Comparison of ENCODE assay signal across 37 cellular contexts in the genomic region with DNA sequence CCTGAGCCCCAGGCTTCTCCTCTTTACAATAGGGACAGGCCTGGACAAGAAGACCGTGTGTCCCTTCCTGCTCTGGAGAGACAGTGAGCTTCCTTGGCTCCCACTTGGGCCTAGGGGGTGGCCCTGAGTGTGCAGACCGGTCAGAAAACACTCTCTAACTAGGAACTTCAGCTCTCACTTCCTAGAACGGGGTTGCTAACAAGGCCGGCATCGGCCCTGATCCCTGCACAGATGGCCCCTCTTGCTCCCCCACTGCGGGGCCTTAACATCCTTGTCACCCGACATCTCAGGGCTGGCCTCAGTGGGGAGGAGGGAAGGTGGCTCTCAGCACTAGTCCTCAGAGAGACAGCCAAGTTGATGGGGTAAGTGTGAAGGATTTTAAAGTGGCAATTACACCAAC.
"Had no signal": no experiment of that assay in that cellular context is flagged by ENCODE, and none has a peak within 500 bp of the region (broad histone marks: within the 10 kb centered on the region; RNA-seq: fewer than 3 reads in every experiment).

No MANE protein-coding gene starts in this region.

- H3K27me3 Mint-ChIP-seq: activated CD4-positive, alpha-beta memory T cell treated with anti-CD3 and anti-CD28 coated beads, Interleukin-2, amount 10 ng/mL, durations not matched to agents 7 days and 5 days; activated CD4-positive, alpha-beta T cell treated with anti-CD3 and anti-CD28 coated beads, Interleukin-2, amount 10 ng/mL, durations not matched to agents 7 days and 5 days had no signal

- H3K9me3 Mint-ChIP-seq: activated CD4-positive, alpha-beta memory T cell treated with anti-CD3 and anti-CD28 coated beads, Interleukin-2, amount 10 ng/mL, durations not matched to agents 7 days and 5 days; activated CD4-positive, alpha-beta T cell treated with anti-CD3 and anti-CD28 coated beads, Interleukin-2, amount 10 ng/mL, durations not matched to agents 7 days and 5 days; activated naive CD4-positive, alpha-beta T cell treated with anti-CD3 and anti-CD28 coated beads, Interleukin-2, amount 10 ng/mL, durations not matched to agents 7 days and 5 days; activated naive CD4-positive, alpha-beta T cell treated with anti-CD3 and anti-CD28 coated beads, Interleukin-2, amount 50 U/mL, for 24 hours; activated naive CD8-positive, alpha-beta T cell treated with anti-CD3 and anti-CD28 coated beads, Interleukin-2, amount 10 ng/mL, durations not matched to agents 7 days and 5 days; activated naive CD8-positive, alpha-beta T cell treated with anti-CD3 and anti-CD28 coated beads, Interleukin-2, amount 50 U/mL, for 24 hours; activated T-cell treated with anti-CD3 and anti-CD28 coated beads, Interleukin-2, amount 50 U/mL, for 4 hours; activated T-cell treated with anti-CD3 and anti-CD28 coated beads, Interleukin-2, amount 50 U/mL, for 72 hours; activated T-helper 1 cell treated with anti-CD3 and anti-CD28 coated beads, Interleukin-12 subunit alpha, Interleukin-12 subunit beta, Interleukin-2, Interleukin-4 antibody, amounts not matched to agents 30 ng/mL and 10 ng/mL and 1 ng/mL, durations not matched to agents 14 hours and 24 hours and 36 hours; central memory CD8-positive, alpha-beta T cell; T-cell; T-helper 2 cell treated with Interferon-gamma antibody and Interleukin-4, amounts not matched to agents 5 μg/mL and 100 μg/mL, for 36 hours; WTC11 had no signal

- DNase-seq: activated CD4-positive, alpha-beta memory T cell treated with anti-CD3 and anti-CD28 coated beads, Interleukin-2, amount 10 ng/mL, durations not matched to agents 7 days and 5 days; activated CD4-positive, alpha-beta T cell treated with anti-CD3 and anti-CD28 coated beads for 1 hour; activated CD4-positive, alpha-beta T cell treated with anti-CD3 and anti-CD28 coated beads for 36 hours; activated CD4-positive, alpha-beta T cell treated with anti-CD3 and anti-CD28 coated beads for 48 hours; activated CD4-positive, alpha-beta T cell treated with anti-CD3 and anti-CD28 coated beads, Interleukin-2, amount 10 ng/mL, durations not matched to agents 7 days and 5 days; activated CD4-positive, alpha-beta T cell treated with anti-CD3 and anti-CD28 coated beads, Interleukin-2, amount 50 U/mL, for 48 hours; activated CD4-positive, CD25-positive, alpha-beta regulatory T cell; activated CD8-positive, alpha-beta memory T cell treated with anti-CD3 and anti-CD28 coated beads for 24 hours; activated CD8-positive, alpha-beta memory T cell treated with anti-CD3 and anti-CD28 coated beads, Interleukin-2, amount 50 U/mL, for 4 hours; activated CD8-positive, alpha-beta T cell treated with anti-CD3 and anti-CD28 coated beads, Interleukin-2, amount 10 ng/mL, durations not matched to agents 7 days and 5 days; activated gamma-delta T cell; activated naive CD4-positive, alpha-beta T cell treated with anti-CD3 and anti-CD28 coated beads, Interleukin-2, amount 10 ng/mL, durations not matched to agents 7 days and 5 days; activated naive CD4-positive, alpha-beta T cell treated with Interleukin-2 at 50 U/mL for 16 hours; activated naive CD8-positive, alpha-beta T cell treated with anti-CD3 and anti-CD28 coated beads, Interleukin-2, amount 10 ng/mL, durations not matched to agents 7 days and 5 days; activated naive CD8-positive, alpha-beta T cell treated with anti-CD3 and anti-CD28 coated beads, Interleukin-2, amount 50 U/mL, for 24 hours; activated T-cell treated with anti-CD3 and anti-CD28 coated beads for 4 hours; activated T-cell treated with anti-CD3 and anti-CD28 coated beads, Interleukin-2, amount 50 U/mL, for 1 hour; activated T-cell treated with anti-CD3 and anti-CD28 coated beads, Interleukin-2, amount 50 U/mL, for 4 hours; activated T-cell treated with anti-CD3 and anti-CD28 coated beads, Interleukin-2, amount 50 U/mL, for 72 hours; amygdala; aorta; body of pancreas; brain microvascular endothelial cell; cerebellar nuclear complex; T-cell; T-helper 17 cell; T-helper 9 cell had no signal

- H3K4me1 ChIP-seq: body of pancreas, breast epithelium had no signal

- H3K4me3 ChIP-seq: body of pancreas, breast epithelium had no signal

- H3K36me3 ChIP-seq: brain microvascular endothelial cell, breast epithelium had no signal

- H3K9me3 ChIP-seq: body of pancreas, breast epithelium had no signal

- H3K27ac Mint-ChIP-seq: activated CD4-positive, alpha-beta memory T cell treated with anti-CD3 and anti-CD28 coated beads, Interleukin-2, amount 10 ng/mL, durations not matched to agents 7 days and 5 days; activated CD4-positive, alpha-beta T cell treated with anti-CD3 and anti-CD28 coated beads for 36 hours; activated CD4-positive, alpha-beta T cell treated with anti-CD3 and anti-CD28 coated beads, Interleukin-2, amount 10 ng/mL, durations not matched to agents 7 days and 5 days; activated CD8-positive, alpha-beta T cell treated with anti-CD3 and anti-CD28 coated beads, Interleukin-2, amount 10 ng/mL, durations not matched to agents 7 days and 5 days; activated naive CD4-positive, alpha-beta T cell treated with anti-CD3 and anti-CD28 coated beads, Interleukin-2, amount 10 ng/mL, durations not matched to agents 7 days and 5 days; activated naive CD4-positive, alpha-beta T cell treated with anti-CD3 and anti-CD28 coated beads, Interleukin-2, amount 50 U/mL, for 24 hours; activated naive CD8-positive, alpha-beta T cell; activated naive CD8-positive, alpha-beta T cell treated with anti-CD3 and anti-CD28 coated beads, Interleukin-2, amount 10 ng/mL, durations not matched to agents 7 days and 5 days; activated naive CD8-positive, alpha-beta T cell treated with anti-CD3 and anti-CD28 coated beads, Interleukin-2, amount 50 U/mL, for 24 hours; activated T-cell treated with anti-CD3 and anti-CD28 coated beads, Interleukin-2, amount 50 U/mL, for 72 hours; activated T-helper 1 cell treated with anti-CD3 and anti-CD28 coated beads, Interleukin-12 subunit alpha, Interleukin-12 subunit beta, Interleukin-2, Interleukin-4 antibody, amounts not matched to agents 30 ng/mL and 10 ng/mL and 1 ng/mL, durations not matched to agents 14 hours and 24 hours and 36 hours; activated T-helper 17 cell treated with anti-CD3 and anti-CD28 coated beads, Interleukin-2, amount 50 U/mL, for 72 hours; T-cell; T-helper 17 cell; T-helper 2 cell treated with Interferon-gamma antibody and Interleukin-4, amounts not matched to agents 5 μg/mL and 100 μg/mL, for 36 hours; WTC11 had no signal

- H3K4me1 Mint-ChIP-seq: activated CD4-positive, alpha-beta memory T cell treated with anti-CD3 and anti-CD28 coated beads, Interleukin-2, amount 10 ng/mL, durations not matched to agents 7 days and 5 days; activated CD4-positive, alpha-beta T cell treated with anti-CD3 and anti-CD28 coated beads for 36 hours; activated CD4-positive, alpha-beta T cell treated with anti-CD3 and anti-CD28 coated beads, Interleukin-2, amount 10 ng/mL, durations not matched to agents 7 days and 5 days; activated naive CD4-positive, alpha-beta T cell treated with anti-CD3 and anti-CD28 coated beads, Interleukin-2, amount 10 ng/mL, durations not matched to agents 7 days and 5 days; activated naive CD8-positive, alpha-beta T cell treated with anti-CD3 and anti-CD28 coated beads, Interleukin-2, amount 10 ng/mL, durations not matched to agents 7 days and 5 days; activated naive CD8-positive, alpha-beta T cell treated with anti-CD3 and anti-CD28 coated beads, Interleukin-2, amount 50 U/mL, for 24 hours; activated T-helper 17 cell treated with anti-CD3 and anti-CD28 coated beads, Interleukin-2, amount 50 U/mL, for 72 hours; central memory CD8-positive, alpha-beta T cell; T-helper 17 cell had no signal

- H3K27me3 ChIP-seq: body of pancreas, brain microvascular endothelial cell, breast epithelium had no signal

- H3K27ac ChIP-seq: body of pancreas, brain microvascular endothelial cell, breast epithelium, VCaP had no signal

- H3K4me3 Mint-ChIP-seq: activated CD4-positive, alpha-beta memory T cell treated with anti-CD3 and anti-CD28 coated beads, Interleukin-2, amount 10 ng/mL, durations not matched to agents 7 days and 5 days; activated CD4-positive, alpha-beta T cell treated with anti-CD3 and anti-CD28 coated beads for 36 hours; activated CD4-positive, alpha-beta T cell treated with anti-CD3 and anti-CD28 coated beads, Interleukin-2, amount 10 ng/mL, durations not matched to agents 7 days and 5 days; activated CD8-positive, alpha-beta T cell treated with anti-CD3 and anti-CD28 coated beads, Interleukin-2, amount 10 ng/mL, durations not matched to agents 7 days and 5 days; activated naive CD4-positive, alpha-beta T cell treated with anti-CD3 and anti-CD28 coated beads, Interleukin-2, amount 10 ng/mL, durations not matched to agents 7 days and 5 days; activated naive CD4-positive, alpha-beta T cell treated with anti-CD3 and anti-CD28 coated beads, Interleukin-2, amount 50 U/mL, for 24 hours; activated naive CD8-positive, alpha-beta T cell; activated naive CD8-positive, alpha-beta T cell treated with anti-CD3 and anti-CD28 coated beads, Interleukin-2, amount 10 ng/mL, durations not matched to agents 7 days and 5 days; activated naive CD8-positive, alpha-beta T cell treated with anti-CD3 and anti-CD28 coated beads, Interleukin-2, amount 50 U/mL, for 24 hours; activated T-cell treated with anti-CD3 and anti-CD28 coated beads, Interleukin-2, amount 50 U/mL, for 4 hours; activated T-cell treated with anti-CD3 and anti-CD28 coated beads, Interleukin-2, amount 50 U/mL, for 72 hours; activated T-helper 1 cell treated with anti-CD3 and anti-CD28 coated beads, Interleukin-12 subunit alpha, Interleukin-12 subunit beta, Interleukin-2, Interleukin-4 antibody, amounts not matched to agents 30 ng/mL and 10 ng/mL and 1 ng/mL, durations not matched to agents 14 hours and 24 hours and 36 hours; activated T-helper 17 cell treated with anti-CD3 and anti-CD28 coated beads, Interleukin-2, amount 50 U/mL, for 72 hours; central memory CD8-positive, alpha-beta T cell; T-cell; T-helper 17 cell; T-helper 2 cell treated with Interferon-gamma antibody and Interleukin-4, amounts not matched to agents 5 μg/mL and 100 μg/mL, for 36 hours; WTC11 had no signal

- ATAC-seq: activated CD4-positive, alpha-beta T cell treated with anti-CD3 and anti-CD28 coated beads for 36 hours; activated CD4-positive, CD25-positive, alpha-beta regulatory T cell treated with anti-CD3 and anti-CD28 coated beads, Interleukin-2, amount 50 U/mL, for 24 hours; activated CD8-positive, alpha-beta T cell treated with anti-CD3 and anti-CD28 coated beads, Interleukin-2, amount 10 ng/mL, durations not matched to agents 7 days and 5 days; activated naive CD8-positive, alpha-beta T cell treated with anti-CD3 and anti-CD28 coated beads, Interleukin-2, amount 50 U/mL, for 24 hours; activated T-cell treated with anti-CD3 and anti-CD28 coated beads, Interleukin-2, amount 50 U/mL, for 4 hours; activated T-cell treated with anti-CD3 and anti-CD28 coated beads, Interleukin-2, amount 50 U/mL, for 72 hours; activated T-helper 17 cell treated with anti-CD3 and anti-CD28 coated beads, Interleukin-2, amount 50 U/mL, for 72 hours; body of pancreas; T-cell; T-helper 17 cell; WTC11 had no signal

- H3K36me3 Mint-ChIP-seq: activated naive CD4-positive, alpha-beta T cell treated with anti-CD3 and anti-CD28 coated beads, Interleukin-2, amount 10 ng/mL, durations not matched to agents 7 days and 5 days; activated naive CD4-positive, alpha-beta T cell treated with anti-CD3 and anti-CD28 coated beads, Interleukin-2, amount 50 U/mL, for 24 hours; activated naive CD8-positive, alpha-beta T cell; activated naive CD8-positive, alpha-beta T cell treated with anti-CD3 and anti-CD28 coated beads, Interleukin-2, amount 10 ng/mL, durations not matched to agents 7 days and 5 days; T-cell had no signal
